ENCODE assay signal across 1 cellular context in the genomic region with DNA sequence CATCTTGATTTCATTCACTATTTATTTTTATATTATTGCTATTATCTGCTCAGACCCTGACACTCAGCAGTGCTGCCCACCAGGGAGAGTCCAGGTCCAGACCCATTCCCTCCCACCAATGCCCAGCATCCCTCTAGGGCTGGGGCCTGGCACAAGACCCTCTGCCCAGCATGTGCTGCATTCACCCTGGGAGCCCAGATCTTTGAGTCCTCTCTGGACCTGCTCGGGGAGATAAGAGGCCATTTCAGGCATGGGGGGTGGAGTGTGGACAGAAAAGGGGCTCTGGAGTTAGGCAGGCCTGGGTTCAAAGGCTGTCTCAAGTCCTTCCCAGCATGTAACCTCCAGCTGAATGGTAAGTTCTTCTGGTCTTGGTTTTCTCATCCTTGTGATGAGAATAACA.
TF ChIP-seq lines count a peak whose summit lies in the region.

No MANE protein-coding gene starts in this region.

TF ChIP-seq in SK-N-SH treated with all-trans-retinoic acid at 6 μM for 48 hours, 23 proteins besides CTCF, POLR2A, EP300 and RAD21 (continued from another document):
- TF ChIP-seq TOX (CRISPR knock-in tag; IDR thresholded peaks at IDR 0.05; ENCODE audit: borderline replicate concordance) (no peak), ARNTL (CRISPR knock-in tag; IDR thresholded peaks at IDR 0.05; ENCODE audit: borderline replicate concordance, low read depth) (no peak), CREB5 (CRISPR knock-in tag; IDR thresholded peaks at IDR 0.05; ENCODE audit: low read depth) (no peak), BACH2 (CRISPR knock-in tag; IDR thresholded peaks at IDR 0.05; ENCODE audit: borderline replicate concordance) (no peak), ZNF8 (CRISPR knock-in tag; IDR thresholded peaks at IDR 0.05) (no peak), OSR1 (CRISPR knock-in tag; IDR thresholded peaks at IDR 0.05) (no peak), ZC3H10 (CRISPR knock-in tag; IDR thresholded peaks at IDR 0.05) (no peak), ZFP30 (CRISPR knock-in tag; IDR thresholded peaks at IDR 0.05) (no peak), ZFP3 (CRISPR knock-in tag; IDR thresholded peaks at IDR 0.05) (no peak), ZNF70 (CRISPR knock-in tag; IDR thresholded peaks at IDR 0.05) (no peak), ESRRG (CRISPR knock-in tag; IDR thresholded peaks at IDR 0.05) (no peak), ISL1 (CRISPR knock-in tag; IDR thresholded peaks at IDR 0.05) (no peak), RARB (CRISPR knock-in tag; IDR thresholded peaks at IDR 0.05) (no peak), POU6F1 (CRISPR knock-in tag; IDR thresholded peaks at IDR 0.05; ENCODE audit: borderline replicate concordance, low read depth) (no peak)
